36 cellular contexts compared by ENCODE assay signal in genomic region chr1:65531972-65532570, GRCh38.
"Had no signal": no experiment of that assay in that cellular context is flagged by ENCODE, and none has a peak within 500 bp of the region (broad histone marks: within the 10 kb centered on the region; RNA-seq: fewer than 3 reads in every experiment).

No MANE protein-coding gene starts in this region.

- H3K9me3 ChIP-seq: MG63 had no signal

- H3K27me3 ChIP-seq: MG63 had no signal

- H3K36me3 ChIP-seq: MG63 had no signal

- DNase-seq: Karpas-422, Kasumi-1, MG63, MM.1S, MV-4-11, NCI-H1048, NCI-H1092, NCI-H1092 treated with DMSO at 0.1 percent for 48 hours, NCI-H1105, NCI-H1105 treated with DMSO at 0.1 percent for 48 hours, NCI-H1417, NCI-H1417 treated with DMSO at 0.1 percent for 48 hours, NCI-H1436, NCI-H1436 treated with DMSO at 0.1 percent for 48 hours, NCI-H146, NCI-H1694, NCI-H1694 treated with DMSO at 0.1 percent for 48 hours, NCI-H187, NCI-H187 treated with DMSO at 0.1 percent for 48 hours, NCI-H1930, NCI-H2029, NCI-H2029 treated with DMSO at 0.1 percent for 48 hours, NCI-H2081, NCI-H2081 treated with DMSO at 0.1 percent for 48 hours, NCI-H2107, NCI-H2171, NCI-H2171 treated with DMSO at 0.1 percent for 48 hours, NCI-H2227 treated with DMSO at 0.1 percent for 48 hours, NCI-H226, NCI-H345, NCI-H446, NCI-H446 treated with DMSO at 0.1 percent for 48 hours, NCI-H510A, NCI-H510A treated with DMSO at 0.1 percent for 48 hours, NCI-H524, NCI-H524 treated with DMSO at 0.1 percent for 48 hours had no signal

- H3K4me3 ChIP-seq: MG63 had no signal
